Comparison of ENCODE assay signal across 13 cellular contexts in the genomic region with DNA sequence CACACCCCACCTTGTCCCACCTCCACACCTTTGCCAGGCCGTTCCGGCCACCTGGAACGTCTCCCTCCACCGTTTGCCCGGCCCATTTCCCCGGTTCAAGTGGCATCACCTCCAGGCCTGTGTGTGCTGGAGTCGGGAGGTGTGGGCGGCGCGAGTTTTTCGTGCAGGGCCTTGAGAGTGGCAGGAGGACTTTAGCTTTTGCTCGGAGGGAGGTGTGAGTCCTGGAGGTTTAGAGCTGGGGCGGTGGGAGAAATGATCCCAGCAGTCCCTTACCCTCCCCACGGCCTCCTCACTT. TPM values are rescaled to one million over a fixed set of nuclear protein-coding genes. Genes with fewer than 3 reads are reported as not detected.
A peak's percentile ranks its signal among the peaks of the same experiment; 100 is the strongest.
DNase-seq lines count a peak whose midpoint lies in the region; ATAC-seq and TF ChIP-seq lines count a peak whose summit lies in the region.
"Had no signal": no experiment of that assay in that cellular context is flagged by ENCODE, and none has a peak within 500 bp of the region (broad histone marks: within the 10 kb centered on the region; RNA-seq: fewer than 3 reads in every experiment).

No MANE protein-coding gene starts in this region.

- CTCF ChIA-PET in HEK293 (lab: Yijun Ruan, JAX): interaction anchor here (0.6 to 1.5 kb wide), 3 partner anchors 29 to 599 kb away, joined by 4 to 5 read pairs (median 4); no protein-coding TSS in a partner anchor

- intact Hi-C loops in CD14-positive monocyte (cut with micrococcal nuclease): loop anchor here (1.0 to 2.0 kb wide), 3 partner anchors 24 to 42 kb away; partner anchors contain the start of gene RNF126 (in 2 of the 2)
- intact Hi-C loops in dendritic cell treated with granulocyte-macrophage colony-stimulating factor and Interleukin-4, amounts not matched to agents 40 ng/mL and 50 ng/mL, for 4 days (cut with micrococcal nuclease): loop anchor here (1.0 kb wide), 1 partner anchor 23 kb away; no protein-coding TSS in a partner anchor
- intact Hi-C loops in uterus (cut with DNase I; ENCODE audit: low total_unique reads): no loop called here
- intact Hi-C loops in natural killer cell (cut with micrococcal nuclease): loop anchor here (5.0 kb wide), 1 partner anchor 42 kb away; the partner anchor contains the start of gene RNF126

- H2BK5ac ChIP-seq in mesenchymal stem cell (ENCODE audit: low read depth, low read length, poor library complexity, severe bottlenecking): no peak overlapping the region

- no peaks in the 10 kb centered on the region for H3K79me1 ChIP-seq in mesenchymal stem cell (replicated peaks; ENCODE audit: low read length, poor library complexity, severe bottlenecking)

- peak overlapping the region; percentile 51 for H2AFZ ChIP-seq in mesenchymal stem cell (ENCODE audit: low read depth, low read length)
- H2AFZ ChIP-seq: parathyroid adenoma had no signal

- H3K9ac ChIP-seq in mesenchymal stem cell (ENCODE audit: low read length): no peak overlapping the region
- H3K9ac ChIP-seq: parathyroid adenoma had no signal

- no peak for TF ChIP-seq CTCF in CD14-positive monocyte (IDR thresholded peaks at IDR 0.05)
- TF ChIP-seq CTCF in HEK293 (tag by site-specific recombination; IDR thresholded peaks at IDR 0.05): no peak
- TF ChIP-seq CTCF in uterus (IDR thresholded peaks at IDR 0.05): no peak
- no peak for TF ChIP-seq CTCF in natural killer cell (IDR thresholded peaks at IDR 0.05)
- TF ChIP-seq CTCF in foreskin keratinocyte (conservative IDR thresholded peaks at IDR 0.05): no peak

- H2BK12ac ChIP-seq in mesenchymal stem cell (ENCODE audit: low read length in 2 of 2): peak overlapping the region in 1 of 2 experiments; percentile 47

- no peak overlapping the region for H3K27ac ChIP-seq in HEK293 (ENCODE audit: extremely low read depth, low read depth, low read length)
- no peak overlapping the region for H3K27ac ChIP-seq in mesenchymal stem cell (ENCODE audit: low read length, poor library complexity, severe bottlenecking)
- no peak overlapping the region for H3K27ac ChIP-seq in uterus
- H3K27ac ChIP-seq in foreskin keratinocyte: no peak overlapping the region
- H3K27ac ChIP-seq: parathyroid adenoma had no signal

- H3K4me3 ChIP-seq in HEK293 (ENCODE audit: low read depth, low read length) (no peak overlapping the region), mesenchymal stem cell (ENCODE audit: insufficient read depth in 1 of 2, low read depth in 1 of 2, low read length in 2 of 2) (no peak overlapping the region), uterus (no peak overlapping the region)

- H3K4me1 Mint-ChIP-seq in CD14-positive monocyte (peaks cover 38% of the 10 kb centered on the region), natural killer cell (peaks cover 9 to 10% of the 10 kb centered on the region in 2 donors)
- peaks cover 33% of the 10 kb centered on the region for H3K4me1 Mint-ChIP-seq in dendritic cell treated with granulocyte-macrophage colony-stimulating factor and Interleukin-4, amounts not matched to agents 40 ng/mL and 50 ng/mL, for 4 days (ENCODE audit: low read depth)

- no peaks in the 10 kb centered on the region for H3K9me3 ChIP-seq in HEK293 (ENCODE audit: control insufficient read depth, insufficient read depth, low read depth, low read length)
- H3K9me3 ChIP-seq in mesenchymal stem cell (ENCODE audit: control insufficient read depth, low read length): no peaks in the 10 kb centered on the region
- H3K9me3 ChIP-seq in uterus: no peaks in the 10 kb centered on the region

- no peak overlapping the region for H3K18ac ChIP-seq in mesenchymal stem cell (ENCODE audit: low read depth in 1 of 2, low read length in 2 of 2)

- peak overlapping the region; percentile 67 to 73 for H3K4me3 Mint-ChIP-seq in CD14-positive monocyte
- peak overlapping the region; percentile 66 for H3K4me3 Mint-ChIP-seq in dendritic cell treated with granulocyte-macrophage colony-stimulating factor and Interleukin-4, amounts not matched to agents 40 ng/mL and 50 ng/mL, for 4 days
- no peak overlapping the region for H3K4me3 Mint-ChIP-seq in natural killer cell

- H3K27ac Mint-ChIP-seq in CD14-positive monocyte: peak overlapping the region in 5 of 7 donors; percentile 66 to 82 (median 69)
- H3K27ac Mint-ChIP-seq in dendritic cell treated with granulocyte-macrophage colony-stimulating factor and Interleukin-4, amounts not matched to agents 40 ng/mL and 50 ng/mL, for 4 days: peak overlapping the region; percentile 85
- H3K27ac Mint-ChIP-seq in natural killer cell: no peak overlapping the region

- peaks cover 10 to 16% (median 15%) of the 10 kb centered on the region in 3 donors for H3K27me3 Mint-ChIP-seq in CD14-positive monocyte (ENCODE audit: low read depth in 3 of 3)
- H3K27me3 Mint-ChIP-seq in dendritic cell treated with granulocyte-macrophage colony-stimulating factor and Interleukin-4, amounts not matched to agents 40 ng/mL and 50 ng/mL, for 4 days: peaks cover 21% of the 10 kb centered on the region
- peaks cover 6 to 7% of the 10 kb centered on the region in 2 donors for H3K27me3 Mint-ChIP-seq in natural killer cell (ENCODE audit: low read depth in 2 of 2)

- POLR2A ChIA-PET in HEK293 (lab: Yijun Ruan, JAX): interaction anchor here (0.5 to 1.5 kb wide), 4 partner anchors 20 to 27 kb away, joined by 3 to 4 read pairs (median 4); no protein-coding TSS in a partner anchor

- no peak for TF ChIP-seq POLR2A in uterus (IDR thresholded peaks at IDR 0.05)

- no peak overlapping the region for H3K4me2 ChIP-seq in mesenchymal stem cell (ENCODE audit: low read length, poor library complexity, severe bottlenecking)

- H3K27me3 ChIP-seq in mesenchymal stem cell (ENCODE audit: control insufficient read depth in 1 of 2, insufficient read depth in 1 of 2, low read length in 2 of 2) (peaks cover 4 to 15% of the 10 kb centered on the region in 2 experiments), uterus (no peaks in the 10 kb centered on the region), foreskin keratinocyte (peaks cover 32% of the 10 kb centered on the region)

- WGBS in mesenchymal stem cell: 49% methylated on average over 6 of the region's 14 CpGs

- peak overlapping the region in 1 of 2 experiments; percentile 42 for H3K4ac ChIP-seq in mesenchymal stem cell (ENCODE audit: low read depth in 1 of 2, low read length in 2 of 2)

- no peak overlapping the region for H2BK15ac ChIP-seq in mesenchymal stem cell (ENCODE audit: low read depth, poor library complexity, severe bottlenecking)

- no peaks in the 10 kb centered on the region for H3K36me3 ChIP-seq in HEK293 (ENCODE audit: control insufficient read depth in 2 of 2, insufficient read depth in 1 of 2, low read length in 2 of 2)
- no peaks in the 10 kb centered on the region for H3K36me3 ChIP-seq in mesenchymal stem cell (ENCODE audit: control insufficient read depth in 1 of 2, insufficient read depth in 2 of 2, low read depth in 1 of 2, low read length in 2 of 2)
- H3K36me3 ChIP-seq in uterus: no peaks in the 10 kb centered on the region

- peak overlapping the region in 1 of 2 experiments; percentile 74 for H3K14ac ChIP-seq in mesenchymal stem cell (ENCODE audit: low read length in 2 of 2)

- H3K9me3 Mint-ChIP-seq in CD14-positive monocyte (peaks cover 0 to 7% (median 3%) of the 10 kb centered on the region in 7 donors), natural killer cell (no peaks in the 10 kb centered on the region)
- no peaks in the 10 kb centered on the region for H3K9me3 Mint-ChIP-seq in dendritic cell treated with granulocyte-macrophage colony-stimulating factor and Interleukin-4, amounts not matched to agents 40 ng/mL and 50 ng/mL, for 4 days

- no peak overlapping the region for H3K23ac ChIP-seq in mesenchymal stem cell (ENCODE audit: low read length in 2 of 2)

- ATAC-seq in natural killer cell: no peak
- no peak for ATAC-seq in foreskin keratinocyte

- DNase-seq in CD14-positive monocyte (ENCODE audit: low spot score): no peak
- DNase-seq in mesenchymal stem cell: no peak
- DNase-seq in GDM1 (lab: John Stamatoyannopoulos, UW): no peak
- no peak for DNase-seq in uterus
- DNase-seq in natural killer cell: no peak
- DNase-seq in foreskin keratinocyte: no peak
- DNase-seq: NCI-H1436 had no signal

- no peak overlapping the region for H4K91ac ChIP-seq in mesenchymal stem cell (ENCODE audit: low read length)

- H3K4me1 ChIP-seq in HEK293 (ENCODE audit: control insufficient read depth, insufficient read depth, low read length) (no peaks in the 10 kb centered on the region), mesenchymal stem cell (ENCODE audit: control insufficient read depth, insufficient read depth, low read depth, low read length) (peaks cover 11% of the 10 kb centered on the region), uterus (no peaks in the 10 kb centered on the region), foreskin keratinocyte (no peaks in the 10 kb centered on the region)
- H3K4me1 ChIP-seq: parathyroid adenoma had no signal

- H2BK120ac ChIP-seq in mesenchymal stem cell (ENCODE audit: low read depth, low read length): no peak overlapping the region

- H2AK5ac ChIP-seq in mesenchymal stem cell (ENCODE audit: low read length, severe bottlenecking): no peak overlapping the region

- H3K36me3 Mint-ChIP-seq in CD14-positive monocyte (peaks cover 2 to 4% of the 10 kb centered on the region in 2 donors), natural killer cell (no peaks in the 10 kb centered on the region)
- H3K36me3 Mint-ChIP-seq in dendritic cell treated with granulocyte-macrophage colony-stimulating factor and Interleukin-4, amounts not matched to agents 40 ng/mL and 50 ng/mL, for 4 days (ENCODE audit: low read depth): peaks cover 8% of the 10 kb centered on the region

- H4K8ac ChIP-seq in mesenchymal stem cell (ENCODE audit: low read length): no peak overlapping the region

RNA-seq across cellular contexts. Expression of gene PALM, which starts 4.3 kb away (rescaled TPM):
- polyA plus RNA-seq in CD14-positive monocyte (not detected), foreskin keratinocyte (0.03 and 0.06 TPM in 2 replicates)
- polyA plus RNA-seq in mesenchymal stem cell (2013, experiment 1 of 2): 14.3 TPM
- 15.1 TPM for polyA plus RNA-seq in mesenchymal stem cell (2013, experiment 2 of 2)
- total RNA-seq in uterus (10 to 100 TPM; 12.6 to 91.0 (median 42.2) TPM), natural killer cell (1 to 10 TPM in 1 of 3 donors, under 1 TPM in 1, not detected in 1; 0.59 to 1.0 TPM), foreskin keratinocyte (0.04 and 0.10 TPM in 2 replicates)
- total RNA-seq: HT1080 had no signal

RNA-seq across cellular contexts. Expression of gene PRSS57, which starts 9.1 kb away (rescaled TPM):
- 1 to 10 TPM in 1 of 2 donors, under 1 TPM in 1; 0.78 to 1.4 TPM for polyA plus RNA-seq in CD14-positive monocyte
- not detected for polyA plus RNA-seq in mesenchymal stem cell (2013, experiment 1 of 2)
- polyA plus RNA-seq in mesenchymal stem cell (2013, experiment 2 of 2): 0.04 TPM
- total RNA-seq in uterus: not detected
- 10 to 100 TPM in 1 of 3 donors, 1 to 10 TPM in 2; 1.5 to 11.7 (median 4.5) TPM for total RNA-seq in natural killer cell
- not detected in 2 replicates for total RNA-seq in foreskin keratinocyte
- polyA plus RNA-seq in foreskin keratinocyte: not detected in 2 replicates
- total RNA-seq: HT1080, left colon, subcutaneous adipose tissue had no signal

RNA-seq across cellular contexts. Expression of gene FSTL3, which starts 28.2 kb away (rescaled TPM):
- polyA plus RNA-seq in CD14-positive monocyte: 1 to 10 TPM; 2.5 to 5.2 TPM
- 33.8 TPM for polyA plus RNA-seq in mesenchymal stem cell (2013, experiment 1 of 2)
- 36.5 TPM for polyA plus RNA-seq in mesenchymal stem cell (2013, experiment 2 of 2)
- total RNA-seq in uterus: 10 to 100 TPM; 25.3 to 71.7 (median 37.3) TPM
- total RNA-seq in natural killer cell: 1 to 10 TPM; 1.5 to 1.9 (median 1.5) TPM
- 135 and 157 TPM in 2 replicates for total RNA-seq in foreskin keratinocyte
- 150 and 180 TPM in 2 replicates for polyA plus RNA-seq in foreskin keratinocyte

RNA-seq across cellular contexts. Expression of gene RNF126, which starts 41.4 kb away (rescaled TPM):
- polyA plus RNA-seq in CD14-positive monocyte (10 to 100 TPM; 29.1 to 31.6 TPM), foreskin keratinocyte (89.2 and 98.4 TPM in 2 replicates)
- 41.9 TPM for polyA plus RNA-seq in mesenchymal stem cell (2013, experiment 1 of 2)
- polyA plus RNA-seq in mesenchymal stem cell (2013, experiment 2 of 2): 43.6 TPM
- total RNA-seq in uterus (10 to 100 TPM in 3 of 4 donors, 1 to 10 TPM in 1; 9.5 to 44.3 (median 18.2) TPM), natural killer cell (100 to 1,000 TPM; 119 to 149 (median 146) TPM), foreskin keratinocyte (67.8 and 74.3 TPM in 2 replicates)

RNA-seq across cellular contexts. Expression of gene MISP, which starts 46.5 kb away (rescaled TPM):
- not detected for polyA plus RNA-seq in CD14-positive monocyte
- polyA plus RNA-seq in mesenchymal stem cell (2013, experiment 1 of 2): 0.06 TPM
- polyA plus RNA-seq in mesenchymal stem cell (2013, experiment 2 of 2): 0.01 TPM
- 1 to 10 TPM in 1 of 4 donors, under 1 TPM in 3; 0.26 to 5.5 (median 0.39) TPM for total RNA-seq in uterus
- not detected for total RNA-seq in natural killer cell
- 50.0 and 55.4 TPM in 2 replicates for total RNA-seq in foreskin keratinocyte
- polyA plus RNA-seq in foreskin keratinocyte: 40.2 and 45.5 TPM in 2 replicates
- total RNA-seq: subcutaneous adipose tissue had no signal

Comparison
In these comparisons a context has a peak if more than half of its experiments do, and no peak if none do; other contexts are left out.
1. H3K27ac Mint-ChIP-seq: peak in CD14-positive monocyte (5 of 7) and dendritic cell treated with granulocyte-macrophage colony-stimulating factor and Interleukin-4, amounts not matched to agents 40 ng/mL and 50 ng/mL, for 4 days (single experiment); none in natural killer cell (0 of 2).
2. RNA of gene PALM, which starts 4.3 kb away (total RNA-seq): 12.6 to 91.0 TPM in uterus; 0.59 to 1.0 TPM in natural killer cell and 0.04 to 0.10 TPM in foreskin keratinocyte; every median in the first group is over 4 times any median in the second.
3. RNA of gene FSTL3, which starts 28.2 kb away (total RNA-seq): 135 to 157 TPM in foreskin keratinocyte and 25.3 to 71.7 TPM in uterus; 1.5 to 1.9 TPM in natural killer cell; every median in the first group is over 4 times any median in the second.